In genomic region chr1:110087812-110088738, GRCh38 we compare ENCODE assay signal across 1 cellular context.
TF ChIP-seq lines count a peak whose summit lies in the region.

No MANE protein-coding gene starts in this region.

TF ChIP-seq in WTC11, 78 proteins besides CTCF, POLR2A, EP300 and RAD21 (continued from another document):
- TF ChIP-seq GABPB1 (CRISPR knock-in tag; IDR thresholded peaks at IDR 0.05) = no peak
TF ChIP-seq in WTC11: peak in this region for 0.
